In the genomic region with DNA sequence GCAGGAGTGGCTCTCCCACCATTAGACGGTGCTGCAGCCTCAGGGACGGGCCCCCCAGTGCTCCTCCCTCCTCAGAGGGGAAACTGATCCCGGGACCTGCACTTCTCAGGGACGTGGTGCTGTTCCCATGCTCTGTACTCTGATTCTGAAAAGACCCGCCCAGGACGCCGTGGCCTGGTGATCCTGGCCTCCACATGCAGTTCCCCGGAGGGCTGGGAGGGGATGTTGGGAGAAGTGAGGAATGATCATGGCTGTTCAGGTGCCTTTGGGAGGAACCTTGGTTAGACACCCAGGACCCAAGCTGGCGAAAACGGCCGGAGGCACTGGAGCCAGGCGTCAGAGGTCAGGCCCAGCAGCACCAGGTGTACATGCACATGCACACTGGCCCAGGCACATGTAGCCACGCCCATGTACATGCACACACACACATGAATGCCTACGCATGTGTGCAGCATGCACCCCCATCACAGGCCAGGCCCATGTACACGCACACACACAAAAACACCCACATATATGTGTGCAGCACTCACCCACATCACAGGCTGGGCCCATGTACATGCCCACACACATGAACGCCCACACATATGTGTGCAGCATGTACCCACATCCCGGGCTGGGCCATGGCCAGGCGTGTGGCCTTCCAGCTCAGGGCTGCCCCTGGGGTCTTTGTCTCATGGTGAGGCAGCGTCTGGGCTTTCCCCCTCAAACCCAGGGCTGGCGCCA, we compare ENCODE assay signal across 1 cellular context.
TF ChIP-seq lines count a peak whose summit lies in the region.

No MANE protein-coding gene starts in this region.

TF ChIP-seq in IMR-90, 13 proteins besides CTCF, POLR2A, EP300 and RAD21:
- no peak for TF ChIP-seq CHD1 (IDR thresholded peaks at IDR 0.05; ENCODE audit: low read depth, low read length)
- no peak for TF ChIP-seq SMC3 (IDR thresholded peaks at IDR 0.05; ENCODE audit: low read depth, low read length)
- no peak for TF ChIP-seq BHLHE40 (IDR thresholded peaks at IDR 0.05; ENCODE audit: low read depth, low read length)
- TF ChIP-seq FOS (IDR thresholded peaks at IDR 0.05; ENCODE audit: low read depth, low read length), result no peak
- TF ChIP-seq, protein P1, sequence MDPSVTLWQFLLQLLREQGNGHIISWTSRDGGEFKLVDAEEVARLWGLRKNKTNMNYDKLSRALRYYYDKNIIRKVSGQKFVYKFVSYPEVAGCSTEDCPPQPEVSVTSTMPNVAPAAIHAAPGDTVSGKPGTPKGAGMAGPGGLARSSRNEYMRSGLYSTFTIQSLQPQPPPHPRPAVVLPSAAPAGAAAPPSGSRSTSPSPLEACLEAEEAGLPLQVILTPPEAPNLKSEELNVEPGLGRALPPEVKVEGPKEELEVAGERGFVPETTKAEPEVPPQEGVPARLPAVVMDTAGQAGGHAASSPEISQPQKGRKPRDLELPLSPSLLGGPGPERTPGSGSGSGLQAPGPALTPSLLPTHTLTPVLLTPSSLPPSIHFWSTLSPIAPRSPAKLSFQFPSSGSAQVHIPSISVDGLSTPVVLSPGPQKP (IDR thresholded peaks at IDR 0.05; ENCODE audit: borderline replicate concordance, low read depth, low read length), result no peak
- TF ChIP-seq MAFK (IDR thresholded peaks at IDR 0.05; ENCODE audit: low read depth, low read length), result no peak
- TF ChIP-seq NFE2L2 (IDR thresholded peaks at IDR 0.05; ENCODE audit: low read depth, low read length), result no peak
- TF ChIP-seq CEBPB (IDR thresholded peaks at IDR 0.05; ENCODE audit: low read depth, low read length), result no peak
- no peak for TF ChIP-seq RFX5 (IDR thresholded peaks at IDR 0.05; ENCODE audit: low read depth, low read length)
- TF ChIP-seq RCOR1 (IDR thresholded peaks at IDR 0.05; ENCODE audit: insufficient replicate concordance, low read length), result no peak
